21 cellular contexts compared by ENCODE assay signal in the genomic region with DNA sequence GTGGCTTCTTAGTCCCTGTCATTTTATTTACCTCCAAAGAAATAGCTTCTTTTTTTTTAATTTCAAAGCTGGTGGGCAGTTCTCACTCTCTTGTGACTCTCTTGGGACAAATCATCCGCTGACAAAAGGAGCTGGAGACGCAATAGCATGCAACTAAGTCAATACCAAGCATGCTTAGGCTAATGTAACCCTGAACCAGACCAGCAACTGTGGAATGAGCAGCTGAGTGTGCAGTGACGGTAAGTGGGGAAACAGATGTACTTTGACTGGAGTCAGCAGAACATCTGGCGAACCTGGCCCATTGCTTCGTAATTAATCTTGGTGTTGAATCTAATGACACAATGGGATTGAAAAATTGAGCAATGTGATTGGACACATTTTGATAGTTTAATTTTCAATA.
A peak's percentile ranks its signal among the peaks of the same experiment; 100 is the strongest.
DNase-seq lines count a peak whose midpoint lies in the region; FAIRE-seq lines count a peak whose summit lies in the region.
"Had no signal": no experiment of that assay in that cellular context is flagged by ENCODE, and none has a peak within 500 bp of the region (broad histone marks: within the 10 kb centered on the region; RNA-seq: fewer than 3 reads in every experiment).

No MANE protein-coding gene starts in this region.

- no peak overlapping the region for H2BK120ac ChIP-seq in trophoblast cell (ENCODE audit: insufficient read depth, low read length, poor library complexity)

- H3K23ac ChIP-seq in trophoblast cell (ENCODE audit: low read length), result no peak overlapping the region

- no peak overlapping the region for H3K4me3 ChIP-seq in BLaER1 treated with 17β-estradiol and CSF1 and Interleukin-3, amounts not matched to agents 10 nM and 100 nM
- no peak overlapping the region for H3K4me3 ChIP-seq in trophoblast cell (ENCODE audit: low read depth, low read length)
- H3K4me3 ChIP-seq: GM12878 had no signal

- H2AK5ac ChIP-seq in trophoblast cell (ENCODE audit: low read length), result no peak overlapping the region

- H3K14ac ChIP-seq in trophoblast cell (ENCODE audit: low read length), result no peak overlapping the region

- peaks cover 2% of the 10 kb centered on the region for H3K79me1 ChIP-seq in trophoblast cell (ENCODE audit: low read length)

- no peak overlapping the region for H4K91ac ChIP-seq in trophoblast cell (ENCODE audit: low read depth, low read length)

- peak overlapping the region in 7 of 11 experiments; percentile 1 to 84 (median 72); a peak in 12 of 22 replicates for H3K4me2 ChIP-seq in BLaER1 treated with 17β-estradiol and CSF1 and Interleukin-3, amounts not matched to agents 10 nM and 100 nM
- no peak overlapping the region for H3K4me2 ChIP-seq in trophoblast cell (ENCODE audit: low read length)

- H3K27ac ChIP-seq in BLaER1 treated with 17β-estradiol and CSF1 and Interleukin-3, amounts not matched to agents 10 nM and 100 nM, result peak overlapping the region in 1 of 11 experiments; percentile 40; a peak in 1 of 22 replicates
- H3K27ac ChIP-seq in trophoblast cell (ENCODE audit: low read depth, low read length), result no peak overlapping the region

- H2BK12ac ChIP-seq in trophoblast cell (ENCODE audit: low read length), result no peak overlapping the region

- H3K36me3 ChIP-seq in BLaER1 treated with 17β-estradiol and CSF1 and Interleukin-3, amounts not matched to agents 10 nM and 100 nM, result no peaks in the 10 kb centered on the region
- H3K36me3 ChIP-seq in trophoblast cell (ENCODE audit: control insufficient read depth in 1 of 2, insufficient read depth in 2 of 2, low read length in 2 of 2), result no peaks in the 10 kb centered on the region
- H3K36me3 ChIP-seq: BE2C had no signal

- no peaks in the 10 kb centered on the region for H3K27me3 ChIP-seq in BLaER1 treated with 17β-estradiol and CSF1 and Interleukin-3, amounts not matched to agents 10 nM and 100 nM
- no peaks in the 10 kb centered on the region for H3K27me3 ChIP-seq in trophoblast cell (ENCODE audit: insufficient read depth, low read length)
- H3K27me3 ChIP-seq: BE2C had no signal

- H2BK5ac ChIP-seq in trophoblast cell (ENCODE audit: low read depth, low read length, poor library complexity), result no peak overlapping the region

- peak; percentile 30 to 82 for DNase-seq in NCI-H524 (lab: John Stamatoyannopoulos, UW)
- DNase-seq in fibroblast of the conjunctiva (ENCODE audit: low read depth), result peak; percentile 1
- DNase-seq in trophoblast cell, result peak; percentile 76 to 86
- DNase-seq in LoVo (ENCODE audit: low spot score), result no peak
- no peak for DNase-seq in NCI-H1694 treated with DMSO at 0.1 percent for 48 hours (lab: John Stamatoyannopoulos, UW)
- DNase-seq in HTR-8/SVneo (ENCODE audit: insufficient read length, low spot score), result no peak
- DNase-seq: BE2C; CD8-positive, alpha-beta T cell; DND-41; GDM1; MV-4-11; NCI-H1417 treated with DMSO at 0.1 percent for 48 hours; NCI-H2029 treated with DMSO at 0.1 percent for 48 hours; NCI-H2227 treated with DMSO at 0.1 percent for 48 hours; NCI-H526 treated with DMSO at 0.1 percent for 48 hours; RPMI8226; SIG-M5 had no signal

- H4K20me1 ChIP-seq in BLaER1 treated with 17β-estradiol and CSF1 and Interleukin-3, amounts not matched to agents 10 nM and 100 nM, result no peaks in the 10 kb centered on the region

- H3K4me1 ChIP-seq in BLaER1 treated with 17β-estradiol and CSF1 and Interleukin-3, amounts not matched to agents 10 nM and 100 nM, result peaks cover 8 to 71% (median 57%) of the 10 kb centered on the region in 10 experiments; a peak in 18 of 20 replicates
- peaks cover 0 to 4% of the 10 kb centered on the region in 2 experiments for H3K4me1 ChIP-seq in trophoblast cell (ENCODE audit: control insufficient read depth in 1 of 2, insufficient read depth in 2 of 2, low read length in 2 of 2)

- no peak for FAIRE-seq in HTR-8/SVneo (lab: Jason Lieb, UNC)
- FAIRE-seq: D721Med, GM12878, GM18507 had no signal

- H4K12ac ChIP-seq in trophoblast cell (ENCODE audit: low read depth, low read length), result no peak overlapping the region

- H3K9ac ChIP-seq in BLaER1 treated with 17β-estradiol and CSF1 and Interleukin-3, amounts not matched to agents 10 nM and 100 nM, result no peak overlapping the region
- no peak overlapping the region for H3K9ac ChIP-seq in trophoblast cell (ENCODE audit: low read length)

- H3K4ac ChIP-seq in trophoblast cell (ENCODE audit: low read depth, low read length), result no peak overlapping the region

- no peak overlapping the region for H4K8ac ChIP-seq in trophoblast cell (ENCODE audit: low read depth, low read length)

- no peak overlapping the region for H2AFZ ChIP-seq in trophoblast cell (ENCODE audit: insufficient read depth, low read length, poor library complexity)

- H3K18ac ChIP-seq in trophoblast cell (ENCODE audit: low read length), result no peak overlapping the region

- WGBS in trophoblast cell (ENCODE audit: extremely low coverage, insufficient coverage, insufficient read length), result no CpG with 5 or more reads among the region's 5 CpGs

- H3K79me2 ChIP-seq in trophoblast cell (ENCODE audit: control insufficient read depth, insufficient read depth, low read length, poor library complexity), result no peaks in the 10 kb centered on the region

- H3K9me3 ChIP-seq in BLaER1 treated with 17β-estradiol and CSF1 and Interleukin-3, amounts not matched to agents 10 nM and 100 nM (replicated peaks in 1 of 11), result no peaks in the 10 kb centered on the region
- H3K9me3 ChIP-seq in trophoblast cell (ENCODE audit: insufficient read depth, low read depth, low read length), result no peaks in the 10 kb centered on the region
- H3K9me3 ChIP-seq: BE2C had no signal

Comparison
In these comparisons a context has a peak if more than half of its experiments do, and no peak if none do; other contexts are left out.
1. DNase-seq: peak in NCI-H524 (2 of 2), fibroblast of the conjunctiva (single experiment) and trophoblast cell (2 of 2); none in LoVo (single experiment), NCI-H1694 treated with DMSO at 0.1 percent for 48 hours (single experiment) and HTR-8/SVneo (single experiment).